Comparison of ENCODE assay signal across 12 cellular contexts in the genomic region with DNA sequence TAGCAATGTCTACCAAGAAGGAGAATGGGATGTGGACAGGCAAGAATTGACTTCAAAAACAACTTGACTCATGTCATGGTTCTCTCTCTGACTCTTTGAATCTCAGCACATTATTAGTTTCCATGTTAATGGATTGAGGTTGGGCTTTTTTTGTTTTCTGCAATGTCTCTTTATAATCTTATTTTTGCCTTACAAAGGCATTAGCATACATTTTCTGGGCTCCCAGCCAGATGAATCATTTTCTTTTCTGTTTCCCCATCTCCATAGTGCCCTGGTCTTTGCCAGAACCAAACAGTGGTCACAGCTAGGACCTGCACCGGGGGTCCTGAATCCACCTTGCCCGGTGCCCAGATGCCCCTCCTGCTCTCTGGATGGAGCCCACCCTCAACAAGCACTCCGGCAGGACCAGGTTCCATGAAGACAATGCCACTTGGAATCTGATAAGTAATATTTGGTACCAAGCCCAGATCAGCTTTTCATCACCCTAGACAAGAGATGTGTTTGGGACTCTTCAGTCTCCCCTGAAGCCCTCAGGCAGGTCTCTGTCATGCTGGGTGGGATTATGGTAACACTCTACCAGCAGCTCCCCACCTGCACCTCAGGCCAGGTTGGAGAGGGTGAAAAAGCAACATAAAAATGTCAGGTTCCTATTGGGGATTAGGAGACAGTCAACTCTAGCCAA.
DNase-seq lines count a peak whose midpoint lies in the region; TF ChIP-seq lines count a peak whose summit lies in the region.
"Had no signal": no experiment of that assay in that cellular context is flagged by ENCODE, and none has a peak within 500 bp of the region (broad histone marks: within the 10 kb centered on the region; RNA-seq: fewer than 3 reads in every experiment).

No MANE protein-coding gene starts in this region.

- peaks cover 27% of the 10 kb centered on the region for H3K27me3 Mint-ChIP-seq in type B pancreatic cell
- peaks cover 35% of the 10 kb centered on the region for H3K27me3 Mint-ChIP-seq in activated CD4-positive, alpha-beta memory T cell treated with anti-CD3 and anti-CD28 coated beads for 36 hours

- peak overlapping the region; percentile 33 for H3K27ac Mint-ChIP-seq in type B pancreatic cell
- no peak overlapping the region for H3K27ac Mint-ChIP-seq in activated CD4-positive, alpha-beta memory T cell treated with anti-CD3 and anti-CD28 coated beads for 36 hours
- H3K27ac Mint-ChIP-seq: activated CD8-positive, alpha-beta T cell treated with anti-CD3 and anti-CD28 coated beads for 36 hours; nephron progenitor cell had no signal

- H3K36me3 Mint-ChIP-seq in type B pancreatic cell: no peaks in the 10 kb centered on the region
- no peaks in the 10 kb centered on the region for H3K36me3 Mint-ChIP-seq in activated CD4-positive, alpha-beta memory T cell treated with anti-CD3 and anti-CD28 coated beads for 36 hours

- peaks cover 26% of the 10 kb centered on the region for H3K9me3 Mint-ChIP-seq in type B pancreatic cell
- H3K9me3 Mint-ChIP-seq in activated CD4-positive, alpha-beta memory T cell treated with anti-CD3 and anti-CD28 coated beads for 36 hours: peaks cover 3% of the 10 kb centered on the region
- H3K9me3 Mint-ChIP-seq: activated CD8-positive, alpha-beta T cell treated with anti-CD3 and anti-CD28 coated beads for 36 hours had no signal

- peaks cover 13% of the 10 kb centered on the region for H3K4me1 Mint-ChIP-seq in type B pancreatic cell (ENCODE audit: unreplicated experiment)
- no peaks in the 10 kb centered on the region for H3K4me1 Mint-ChIP-seq in activated CD4-positive, alpha-beta memory T cell treated with anti-CD3 and anti-CD28 coated beads for 36 hours (ENCODE audit: low read depth)

- no peak for TF ChIP-seq CTCF in type B pancreatic cell (conservative IDR thresholded peaks at IDR 0.05)

- CTCF ChIA-PET in activated CD4-positive, alpha-beta memory T cell treated with anti-CD3 and anti-CD28 coated beads for 36 hours (lab: Charles Lee): no interaction called here

- POLR2A ChIA-PET in activated CD4-positive, alpha-beta memory T cell treated with anti-CD3 and anti-CD28 coated beads for 36 hours (lab: Charles Lee): no interaction called here

- DNase-seq in NCI-H2107 treated with DMSO at 0.1 percent for 48 hours (lab: John Stamatoyannopoulos, UW; ENCODE audit: unreplicated experiment) (peak; percentile 17), NCI-H2107 (lab: John Stamatoyannopoulos, UW) (no peak), NCI-H748 treated with DMSO at 0.1 percent for 48 hours (lab: John Stamatoyannopoulos, UW) (peak; percentile 16), fibroblast of gingiva (ENCODE audit: low read depth) (peak; percentile 41), type B pancreatic cell (ENCODE audit: extremely low spot score, unreplicated experiment) (no peak), DMS114 treated with DMSO at 0.1 percent for 48 hours (lab: John Stamatoyannopoulos, UW; ENCODE audit: unreplicated experiment) (no peak), occipital lobe (lab: John Stamatoyannopoulos, UW) (no peak)
- DNase-seq in activated CD4-positive, alpha-beta memory T cell treated with anti-CD3 and anti-CD28 coated beads for 36 hours: no peak
- DNase-seq: activated CD8-positive, alpha-beta T cell treated with anti-CD3 and anti-CD28 coated beads for 36 hours; nephron progenitor cell; SHP77; stimulated activated CD4-positive, alpha-beta T cell treated with anti-CD3 and anti-CD28 coated beads, Interleukin-2, amount 100 ng/mL, for 48 hours had no signal

- intact Hi-C loops in activated CD4-positive, alpha-beta memory T cell treated with anti-CD3 and anti-CD28 coated beads for 36 hours (cut with micrococcal nuclease): no loop called here

- peak overlapping the region; percentile 6 for H3K4me3 Mint-ChIP-seq in type B pancreatic cell
- H3K4me3 Mint-ChIP-seq in activated CD4-positive, alpha-beta memory T cell treated with anti-CD3 and anti-CD28 coated beads for 36 hours: no peak overlapping the region
- H3K4me3 Mint-ChIP-seq: activated CD8-positive, alpha-beta T cell treated with anti-CD3 and anti-CD28 coated beads for 36 hours; nephron progenitor cell had no signal

Comparison
In these comparisons a context has a peak if more than half of its experiments do, and no peak if none do; other contexts are left out.
1. DNase-seq: peak in NCI-H2107 treated with DMSO at 0.1 percent for 48 hours (single experiment), NCI-H748 treated with DMSO at 0.1 percent for 48 hours (single experiment) and fibroblast of gingiva (single experiment); none in NCI-H2107 (single experiment), type B pancreatic cell (single experiment), DMS114 treated with DMSO at 0.1 percent for 48 hours (single experiment), occipital lobe (single experiment) and activated CD4-positive, alpha-beta memory T cell treated with anti-CD3 and anti-CD28 coated beads for 36 hours (single experiment).